8 cellular contexts compared by ENCODE assay signal in genomic region chr14:58298477-58298879, GRCh38. TPM values are rescaled to one million over a fixed set of nuclear protein-coding genes. Genes with fewer than 3 reads are reported as not detected.
DNase-seq lines count a peak whose midpoint lies in the region; ATAC-seq and TF ChIP-seq lines count a peak whose summit lies in the region.

Gene ARID4A (plus strand): TSS chr14:58298555. CDS start chr14:58299855, 1,300 bp downstream.

- peaks cover 4% of the 10 kb centered on the region for H3K4me1 Mint-ChIP-seq in activated T-helper 17 cell treated with anti-CD3 and anti-CD28 coated beads, Interleukin-2, amount 50 U/mL, for 72 hours
- H3K4me1 Mint-ChIP-seq in glutamatergic neuron (ENCODE audit: low read depth, unreplicated experiment), result peaks cover 3% of the 10 kb centered on the region

- H3K9me3 Mint-ChIP-seq in activated T-helper 17 cell treated with anti-CD3 and anti-CD28 coated beads, Interleukin-2, amount 50 U/mL, for 72 hours, result no peaks in the 10 kb centered on the region
- H3K9me3 Mint-ChIP-seq in glutamatergic neuron (ENCODE audit: unreplicated experiment), result peaks cover 10% of the 10 kb centered on the region

- DNase-seq in NCI-H2029 (lab: John Stamatoyannopoulos, UW) (peak; percentile 73), NCI-H2029 treated with DMSO at 0.1 percent for 48 hours (lab: John Stamatoyannopoulos, UW) (no peak), glutamatergic neuron (peak; percentile 74), posterior vena cava (ENCODE audit: low spot score) (peak; percentile 94), NOMO-1 treated with dmso at 0.1 percent for 144 hours (lab: John Stamatoyannopoulos, UW; ENCODE audit: unreplicated experiment) (no peak), CD1c-positive myeloid dendritic cell (ENCODE audit: extremely low spot score) (no peak), NCI-H187 treated with DMSO at 0.1 percent for 48 hours (lab: John Stamatoyannopoulos, UW) (no peak)

- peak within 1 kb of the TSS; percentile 96 for H3K4me3 Mint-ChIP-seq in activated T-helper 17 cell treated with anti-CD3 and anti-CD28 coated beads, Interleukin-2, amount 50 U/mL, for 72 hours
- H3K4me3 Mint-ChIP-seq in glutamatergic neuron (ENCODE audit: unreplicated experiment), result no peak within 1 kb of the TSS

- H3K27ac Mint-ChIP-seq in activated T-helper 17 cell treated with anti-CD3 and anti-CD28 coated beads, Interleukin-2, amount 50 U/mL, for 72 hours, result peak within 1 kb of the TSS; percentile 95
- no peak within 1 kb of the TSS for H3K27ac Mint-ChIP-seq in glutamatergic neuron (ENCODE audit: unreplicated experiment)

- H3K27me3 Mint-ChIP-seq in activated T-helper 17 cell treated with anti-CD3 and anti-CD28 coated beads, Interleukin-2, amount 50 U/mL, for 72 hours, result no peaks in the 10 kb centered on the region
- H3K27me3 Mint-ChIP-seq in glutamatergic neuron (ENCODE audit: unreplicated experiment), result peaks cover 4% of the 10 kb centered on the region

- H3K36me3 Mint-ChIP-seq in activated T-helper 17 cell treated with anti-CD3 and anti-CD28 coated beads, Interleukin-2, amount 50 U/mL, for 72 hours (ENCODE audit: low read depth), result peaks cover 39% of the 10 kb centered on the region
- H3K36me3 Mint-ChIP-seq in glutamatergic neuron (ENCODE audit: unreplicated experiment), result no peaks in the 10 kb centered on the region

- intact Hi-C loops in posterior vena cava (cut with DNase I), result loop anchor here in 1 of 2 donors (10.0 kb wide), 1 partner anchor 54 kb away; the partner anchor contains the start of gene PSMA3

- no peak for ATAC-seq in activated T-helper 17 cell treated with anti-CD3 and anti-CD28 coated beads, Interleukin-2, amount 50 U/mL, for 72 hours (replicated peaks)

- TF ChIP-seq CTCF in glutamatergic neuron (IDR thresholded peaks at IDR 0.05; ENCODE audit: partially characterized antibody, unreplicated experiment), result no peak

RNA-seq across cellular contexts. Expression of gene ARID4A, which starts in this region (rescaled TPM):
- total RNA-seq in activated T-helper 17 cell treated with anti-CD3 and anti-CD28 coated beads, Interleukin-2, amount 50 U/mL, for 72 hours, result 10 to 100 TPM; 31.2 to 40.8 TPM
- total RNA-seq in glutamatergic neuron (ENCODE audit: unreplicated experiment) (22.4 TPM), posterior vena cava (10 to 100 TPM; 26.3 to 27.1 TPM)

Comparison
In these comparisons a context has a peak if more than half of its experiments do, and no peak if none do; other contexts are left out.
1. DNase-seq: peak in NCI-H2029 (single experiment), glutamatergic neuron (single experiment) and posterior vena cava (single experiment); none in NCI-H2029 treated with DMSO at 0.1 percent for 48 hours (single experiment), NOMO-1 treated with dmso at 0.1 percent for 144 hours (single experiment), CD1c-positive myeloid dendritic cell (single experiment) and NCI-H187 treated with DMSO at 0.1 percent for 48 hours (single experiment).